1 cellular context compared by ENCODE assay signal in the genomic region with DNA sequence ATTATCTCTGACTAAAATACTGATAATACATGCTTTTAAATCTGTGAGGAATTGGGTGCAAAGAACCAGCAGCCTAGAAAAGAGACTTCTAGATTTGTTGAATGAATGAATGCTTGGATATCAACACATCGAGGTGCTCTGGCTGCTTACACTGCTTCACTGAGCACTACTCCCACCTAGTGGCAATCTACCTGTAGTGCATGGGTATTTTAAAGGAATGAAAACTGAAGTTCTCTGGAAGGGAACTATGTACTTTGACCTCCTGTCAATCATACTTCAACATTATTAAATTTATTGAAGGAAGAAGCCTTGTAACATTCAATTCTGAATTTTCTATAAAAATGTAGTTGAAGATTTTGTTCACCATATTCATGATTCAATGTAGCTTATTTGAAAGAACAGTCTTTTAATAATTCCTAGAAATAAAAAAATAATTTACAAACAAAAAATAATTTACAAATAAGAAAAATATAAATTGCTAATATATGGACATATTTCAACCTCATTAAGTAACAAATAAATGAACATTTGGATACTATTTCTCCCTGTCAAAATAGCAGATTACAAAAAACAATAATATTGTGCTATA.
TF ChIP-seq lines count a peak whose summit lies in the region.

No MANE protein-coding gene starts in this region.

TF ChIP-seq in GM12878, 131 proteins besides CTCF, POLR2A, EP300 and RAD21 (continued from another document):
- TF ChIP-seq, protein P1, sequence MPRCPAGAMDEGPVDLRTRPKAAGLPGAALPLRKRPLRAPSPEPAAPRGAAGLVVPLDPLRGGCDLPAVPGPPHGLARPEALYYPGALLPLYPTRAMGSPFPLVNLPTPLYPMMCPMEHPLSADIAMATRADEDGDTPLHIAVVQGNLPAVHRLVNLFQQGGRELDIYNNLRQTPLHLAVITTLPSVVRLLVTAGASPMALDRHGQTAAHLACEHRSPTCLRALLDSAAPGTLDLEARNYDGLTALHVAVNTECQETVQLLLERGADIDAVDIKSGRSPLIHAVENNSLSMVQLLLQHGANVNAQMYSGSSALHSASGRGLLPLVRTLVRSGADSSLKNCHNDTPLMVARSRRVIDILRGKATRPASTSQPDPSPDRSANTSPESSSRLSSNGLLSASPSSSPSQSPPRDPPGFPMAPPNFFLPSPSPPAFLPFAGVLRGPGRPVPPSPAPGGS (IDR thresholded peaks at IDR 0.05; ENCODE audit: borderline replicate concordance, insufficient read depth, low read depth, low read length, poor library complexity, severe bottlenecking) = no peak
- TF ChIP-seq, protein P2, sequence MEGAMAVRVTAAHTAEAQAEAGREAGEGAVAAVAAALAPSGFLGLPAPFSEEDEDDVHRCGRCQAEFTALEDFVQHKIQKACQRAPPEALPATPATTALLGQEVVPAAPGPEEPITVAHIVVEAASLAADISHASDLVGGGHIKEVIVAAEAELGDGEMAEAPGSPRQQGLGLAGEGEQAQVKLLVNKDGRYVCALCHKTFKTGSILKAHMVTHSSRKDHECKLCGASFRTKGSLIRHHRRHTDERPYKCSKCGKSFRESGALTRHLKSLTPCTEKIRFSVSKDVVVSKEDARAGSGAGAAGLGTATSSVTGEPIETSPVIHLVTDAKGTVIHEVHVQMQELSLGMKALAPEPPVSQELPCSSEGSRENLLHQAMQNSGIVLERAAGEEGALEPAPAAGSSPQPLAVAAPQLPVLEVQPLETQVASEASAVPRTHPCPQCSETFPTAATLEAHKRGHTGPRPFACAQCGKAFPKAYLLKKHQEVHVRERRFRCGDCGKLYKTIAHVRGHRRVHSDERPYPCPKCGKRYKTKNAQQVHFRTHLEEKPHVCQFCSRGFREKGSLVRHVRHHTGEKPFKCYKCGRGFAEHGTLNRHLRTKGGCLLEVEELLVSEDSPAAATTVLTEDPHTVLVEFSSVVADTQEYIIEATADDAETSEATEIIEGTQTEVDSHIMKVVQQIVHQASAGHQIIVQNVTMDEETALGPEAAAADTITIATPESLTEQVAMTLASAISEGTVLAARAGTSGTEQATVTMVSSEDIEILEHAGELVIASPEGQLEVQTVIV (IDR thresholded peaks at IDR 0.05; ENCODE audit: borderline replicate concordance, partially characterized antibody) = no peak
- peak; percentile 56; the same call in 1 of the 2 replicates for TF ChIP-seq PAX5 (IDR thresholded peaks at IDR 0.05; ENCODE audit: borderline replicate concordance, low read depth, low read length)
- TF ChIP-seq BACH1 (IDR thresholded peaks at IDR 0.05; ENCODE audit: borderline replicate concordance) = no peak
- no peak for TF ChIP-seq KDM1A (IDR thresholded peaks at IDR 0.05; ENCODE audit: borderline replicate concordance)
- TF ChIP-seq, protein P3, sequence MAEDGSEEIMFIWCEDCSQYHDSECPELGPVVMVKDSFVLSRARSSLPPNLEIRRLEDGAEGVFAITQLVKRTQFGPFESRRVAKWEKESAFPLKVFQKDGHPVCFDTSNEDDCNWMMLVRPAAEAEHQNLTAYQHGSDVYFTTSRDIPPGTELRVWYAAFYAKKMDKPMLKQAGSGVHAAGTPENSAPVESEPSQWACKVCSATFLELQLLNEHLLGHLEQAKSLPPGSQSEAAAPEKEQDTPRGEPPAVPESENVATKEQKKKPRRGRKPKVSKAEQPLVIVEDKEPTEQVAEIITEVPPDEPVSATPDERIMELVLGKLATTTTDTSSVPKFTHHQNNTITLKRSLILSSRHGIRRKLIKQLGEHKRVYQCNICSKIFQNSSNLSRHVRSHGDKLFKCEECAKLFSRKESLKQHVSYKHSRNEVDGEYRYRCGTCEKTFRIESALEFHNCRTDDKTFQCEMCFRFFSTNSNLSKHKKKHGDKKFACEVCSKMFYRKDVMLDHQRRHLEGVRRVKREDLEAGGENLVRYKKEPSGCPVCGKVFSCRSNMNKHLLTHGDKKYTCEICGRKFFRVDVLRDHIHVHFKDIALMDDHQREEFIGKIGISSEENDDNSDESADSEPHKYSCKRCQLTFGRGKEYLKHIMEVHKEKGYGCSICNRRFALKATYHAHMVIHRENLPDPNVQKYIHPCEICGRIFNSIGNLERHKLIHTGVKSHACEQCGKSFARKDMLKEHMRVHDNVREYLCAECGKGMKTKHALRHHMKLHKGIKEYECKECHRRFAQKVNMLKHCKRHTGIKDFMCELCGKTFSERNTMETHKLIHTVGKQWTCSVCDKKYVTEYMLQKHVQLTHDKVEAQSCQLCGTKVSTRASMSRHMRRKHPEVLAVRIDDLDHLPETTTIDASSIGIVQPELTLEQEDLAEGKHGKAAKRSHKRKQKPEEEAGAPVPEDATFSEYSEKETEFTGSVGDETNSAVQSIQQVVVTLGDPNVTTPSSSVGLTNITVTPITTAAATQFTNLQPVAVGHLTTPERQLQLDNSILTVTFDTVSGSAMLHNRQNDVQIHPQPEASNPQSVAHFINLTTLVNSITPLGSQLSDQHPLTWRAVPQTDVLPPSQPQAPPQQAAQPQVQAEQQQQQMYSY (CRISPR knock-in tag; IDR thresholded peaks at IDR 0.05) = no peak
- peak; percentile 98 for TF ChIP-seq ZNF24 (IDR thresholded peaks at IDR 0.05)
TF ChIP-seq in GM12878: peak in this region for 5.
